9 cellular contexts compared by ENCODE assay signal in genomic region chr15:96336643-96337353, GRCh38. TPM values are rescaled to one million over a fixed set of nuclear protein-coding genes. Genes with fewer than 3 reads are reported as not detected.
DNase-seq lines count a peak whose midpoint lies in the region; ATAC-seq, FAIRE-seq and TF ChIP-seq lines count a peak whose summit lies in the region.
"Had no signal": no experiment of that assay in that cellular context is flagged by ENCODE, and none has a peak within 500 bp of the region (broad histone marks: within the 10 kb centered on the region; RNA-seq: fewer than 3 reads in every experiment).

No MANE protein-coding gene starts in this region.

- H3K9ac ChIP-seq in duodenal mucosa (ENCODE audit: low read depth in 1 of 2, low read length in 2 of 2) (peak overlapping the region; percentile 1 to 72), mucosa of stomach (ENCODE audit: low read length) (peak overlapping the region; percentile 88)

- no peak for ATAC-seq in natural killer cell
- ATAC-seq in natural killer cell treated with Interleukin-12 subunit alpha and Interleukin-12 subunit beta and Interleukin-15 and Interleukin-18, amount 100 ng/mL, for 72 hours: no peak

- peaks cover 32 to 33% of the 10 kb centered on the region in 2 donors for H3K4me1 ChIP-seq in duodenal mucosa (ENCODE audit: control insufficient read depth in 1 of 2, insufficient read depth in 2 of 2, low read length in 2 of 2)
- peaks cover 17% of the 10 kb centered on the region for H3K4me1 ChIP-seq in mucosa of stomach (ENCODE audit: control insufficient read depth, insufficient read depth, low read length)

- H3K27me3 Mint-ChIP-seq in natural killer cell (ENCODE audit: low read depth in 2 of 2): peaks cover 61 to 78% of the 10 kb centered on the region in 2 donors
- H3K27me3 Mint-ChIP-seq in natural killer cell treated with Interleukin-12 subunit alpha and Interleukin-12 subunit beta and Interleukin-15 and Interleukin-18, amount 100 ng/mL, for 72 hours: peaks cover 39 to 74% of the 10 kb centered on the region in 2 donors
- H3K27me3 Mint-ChIP-seq in activated CD4-positive, alpha-beta memory T cell treated with anti-CD3 and anti-CD28 coated beads, Interleukin-2, amount 10 ng/mL, durations not matched to agents 7 days and 5 days: peaks cover 73% of the 10 kb centered on the region

- H3K36me3 ChIP-seq in duodenal mucosa (ENCODE audit: control insufficient read depth in 1 of 2, insufficient read depth in 2 of 2, low read length in 2 of 2) (peaks cover 3 to 6% of the 10 kb centered on the region in 2 donors), mucosa of stomach (ENCODE audit: control insufficient read depth, insufficient read depth, low read length) (no peaks in the 10 kb centered on the region)

- DNase-seq in natural killer cell (no peak), D721Med (ENCODE audit: insufficient read length, low spot score) (no peak), GM19240 (ENCODE audit: insufficient read length, low spot score) (no peak)
- DNase-seq in natural killer cell treated with Interleukin-12 subunit alpha and Interleukin-12 subunit beta and Interleukin-15 and Interleukin-18, amount 100 ng/mL, for 72 hours (ENCODE audit: low spot score): no peak
- DNase-seq in activated CD4-positive, CD25-positive, alpha-beta regulatory T cell treated with anti-CD3 and anti-CD28 coated beads, Interleukin-2, amount 50 U/mL, for 72 hours: no peak
- DNase-seq in activated CD4-positive, alpha-beta memory T cell treated with anti-CD3 and anti-CD28 coated beads, Interleukin-2, amount 10 ng/mL, durations not matched to agents 7 days and 5 days: no peak
- DNase-seq: NCI-H510A had no signal

- intact Hi-C loops in natural killer cell (cut with micrococcal nuclease): no loop called here

- POLR2A ChIA-PET in activated CD4-positive, alpha-beta memory T cell treated with anti-CD3 and anti-CD28 coated beads, Interleukin-2, amount 10 ng/mL, durations not matched to agents 7 days and 5 days (lab: Charles Lee): interaction anchor here (1.4 kb wide), 1 partner anchor 10 kb away, joined by 4 read pairs; no protein-coding TSS in a partner anchor

- H3K27me3 ChIP-seq in duodenal mucosa (ENCODE audit: control insufficient read depth in 1 of 2, insufficient read depth in 2 of 2, low read length in 2 of 2) (no peaks in the 10 kb centered on the region), mucosa of stomach (ENCODE audit: control insufficient read depth, insufficient read depth, low read length) (no peaks in the 10 kb centered on the region)

- FAIRE-seq in D721Med (lab: Jason Lieb, UNC): no peak

- peaks cover 6 to 13% of the 10 kb centered on the region in 2 donors for H3K4me1 Mint-ChIP-seq in natural killer cell
- peaks cover 0 to 13% of the 10 kb centered on the region in 2 donors for H3K4me1 Mint-ChIP-seq in natural killer cell treated with Interleukin-12 subunit alpha and Interleukin-12 subunit beta and Interleukin-15 and Interleukin-18, amount 100 ng/mL, for 72 hours (ENCODE audit: low read depth in 2 of 2)
- peaks cover 4% of the 10 kb centered on the region for H3K4me1 Mint-ChIP-seq in activated CD4-positive, alpha-beta memory T cell treated with anti-CD3 and anti-CD28 coated beads, Interleukin-2, amount 10 ng/mL, durations not matched to agents 7 days and 5 days

- peaks cover 16% of the 10 kb centered on the region for H3K36me3 Mint-ChIP-seq in natural killer cell
- peaks cover 17% of the 10 kb centered on the region for H3K36me3 Mint-ChIP-seq in natural killer cell treated with Interleukin-12 subunit alpha and Interleukin-12 subunit beta and Interleukin-15 and Interleukin-18, amount 100 ng/mL, for 72 hours
- H3K36me3 Mint-ChIP-seq in activated CD4-positive, alpha-beta memory T cell treated with anti-CD3 and anti-CD28 coated beads, Interleukin-2, amount 10 ng/mL, durations not matched to agents 7 days and 5 days (ENCODE audit: low read depth): peaks cover 8% of the 10 kb centered on the region

- H3K9me3 Mint-ChIP-seq in natural killer cell: peaks cover 0 to 5% of the 10 kb centered on the region in 2 donors
- H3K9me3 Mint-ChIP-seq in natural killer cell treated with Interleukin-12 subunit alpha and Interleukin-12 subunit beta and Interleukin-15 and Interleukin-18, amount 100 ng/mL, for 72 hours: no peaks in the 10 kb centered on the region
- no peaks in the 10 kb centered on the region for H3K9me3 Mint-ChIP-seq in activated CD4-positive, alpha-beta memory T cell treated with anti-CD3 and anti-CD28 coated beads, Interleukin-2, amount 10 ng/mL, durations not matched to agents 7 days and 5 days

- H3K4me3 ChIP-seq in duodenal mucosa (ENCODE audit: low read depth in 1 of 2, low read length in 2 of 2): peak overlapping the region; percentile 72 to 89
- H3K4me3 ChIP-seq in mucosa of stomach (ENCODE audit: low read length): peak overlapping the region; percentile 96

- peak overlapping the region; percentile 13 for H3K4me3 Mint-ChIP-seq in natural killer cell
- H3K4me3 Mint-ChIP-seq in natural killer cell treated with Interleukin-12 subunit alpha and Interleukin-12 subunit beta and Interleukin-15 and Interleukin-18, amount 100 ng/mL, for 72 hours: no peak overlapping the region
- no peak overlapping the region for H3K4me3 Mint-ChIP-seq in activated CD4-positive, alpha-beta memory T cell treated with anti-CD3 and anti-CD28 coated beads, Interleukin-2, amount 10 ng/mL, durations not matched to agents 7 days and 5 days

- no peak overlapping the region for H3K27ac Mint-ChIP-seq in natural killer cell
- H3K27ac Mint-ChIP-seq in natural killer cell treated with Interleukin-12 subunit alpha and Interleukin-12 subunit beta and Interleukin-15 and Interleukin-18, amount 100 ng/mL, for 72 hours: no peak overlapping the region
- no peak overlapping the region for H3K27ac Mint-ChIP-seq in activated CD4-positive, alpha-beta memory T cell treated with anti-CD3 and anti-CD28 coated beads, Interleukin-2, amount 10 ng/mL, durations not matched to agents 7 days and 5 days

- H3K9me3 ChIP-seq in duodenal mucosa (ENCODE audit: control insufficient read depth in 1 of 2, low read length in 2 of 2) (no peaks in the 10 kb centered on the region), mucosa of stomach (ENCODE audit: control insufficient read depth, low read length) (no peaks in the 10 kb centered on the region)

- TF ChIP-seq CTCF in natural killer cell (IDR thresholded peaks at IDR 0.05) (no peak), D721Med (IDR thresholded peaks at IDR 0.05; ENCODE audit: insufficient read depth, missing control alignments) (no peak)

- CTCF ChIA-PET in activated CD4-positive, alpha-beta memory T cell treated with anti-CD3 and anti-CD28 coated beads, Interleukin-2, amount 10 ng/mL, durations not matched to agents 7 days and 5 days (lab: Charles Lee): interaction anchor here (0.6 kb wide), 1 partner anchor 777 kb away, joined by 3 read pairs; no protein-coding TSS in a partner anchor

- peak overlapping the region; percentile 46 for H3K27ac ChIP-seq in duodenal mucosa (ENCODE audit: low read depth, low read length)

RNA-seq across cellular contexts. Expression of gene NR2F2, which starts 6.3 kb away (rescaled TPM):
- not detected for total RNA-seq in natural killer cell
- total RNA-seq in natural killer cell treated with Interleukin-12 subunit alpha and Interleukin-12 subunit beta and Interleukin-15 and Interleukin-18, amount 100 ng/mL, for 72 hours: not detected
- total RNA-seq in activated CD4-positive, alpha-beta memory T cell treated with anti-CD3 and anti-CD28 coated beads, Interleukin-2, amount 10 ng/mL, durations not matched to agents 7 days and 5 days: not detected
